Comparison of ENCODE assay signal across 20 cellular contexts in the genomic region with DNA sequence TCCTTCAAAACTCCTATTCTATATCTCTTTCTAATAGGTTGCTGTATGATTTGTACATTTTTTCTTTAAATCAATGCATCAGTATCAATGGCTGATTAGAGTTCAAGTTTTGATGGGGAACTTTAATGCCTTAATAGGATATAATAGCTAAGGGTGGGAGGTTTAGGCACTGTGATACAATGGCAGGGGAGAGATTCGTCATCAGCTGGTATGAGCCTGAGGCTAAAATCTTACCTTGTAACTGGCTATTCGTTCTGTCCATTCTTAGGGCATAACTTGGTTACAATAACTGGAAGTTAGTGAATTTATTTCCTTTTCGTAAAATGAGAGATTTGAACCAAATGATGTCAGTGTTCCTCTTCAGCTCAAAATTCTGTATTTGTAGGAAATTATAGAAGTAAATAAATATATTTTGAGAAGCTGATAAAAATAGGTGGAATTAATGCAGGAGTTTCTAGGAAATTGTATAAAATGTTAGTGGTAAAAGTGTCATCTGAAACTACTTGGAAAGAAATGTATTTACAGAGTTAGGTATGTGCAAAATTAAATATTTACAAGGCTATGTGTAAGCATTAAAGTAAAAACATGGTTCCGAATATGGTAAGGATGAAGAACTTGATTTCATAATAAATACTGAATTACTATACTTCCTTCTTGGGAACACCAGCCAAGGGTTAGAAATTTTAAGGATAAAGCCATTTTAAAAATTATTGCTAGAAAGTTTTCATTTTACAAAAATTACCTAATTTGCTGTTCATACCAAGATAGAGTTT.
"Had no signal": no experiment of that assay in that cellular context is flagged by ENCODE, and none has a peak within 500 bp of the region (broad histone marks: within the 10 kb centered on the region; RNA-seq: fewer than 3 reads in every experiment).

No MANE protein-coding gene starts in this region.

- H3K9me3 ChIP-seq: ascending aorta, esophagus muscularis mucosa, thyroid gland had no signal

- H3K36me3 ChIP-seq: ascending aorta, esophagus muscularis mucosa, thyroid gland had no signal

- H3K4me1 ChIP-seq: ascending aorta, esophagus muscularis mucosa, thyroid gland had no signal

- H3K4me3 ChIP-seq: ascending aorta, esophagus muscularis mucosa, thyroid gland had no signal

- H3K27ac ChIP-seq: ascending aorta, esophagus muscularis mucosa, thyroid gland had no signal

- H3K9me3 Mint-ChIP-seq: activated naive CD4-positive, alpha-beta T cell treated with anti-CD3 and anti-CD28 coated beads, Interleukin-2, amount 50 U/mL, for 24 hours; activated T-cell treated with anti-CD3 and anti-CD28 coated beads, Interleukin-2, amount 50 U/mL, for 4 hours had no signal

- H3K27ac Mint-ChIP-seq: activated naive CD4-positive, alpha-beta T cell treated with anti-CD3 and anti-CD28 coated beads, Interleukin-2, amount 50 U/mL, for 24 hours; natural killer cell treated with Interleukin-12 subunit alpha and Interleukin-12 subunit beta and Interleukin-15 and Interleukin-18, amount 100 ng/mL, for 72 hours had no signal

- H3K4me3 Mint-ChIP-seq: activated naive CD4-positive, alpha-beta T cell treated with anti-CD3 and anti-CD28 coated beads, Interleukin-2, amount 50 U/mL, for 24 hours; activated T-cell treated with anti-CD3 and anti-CD28 coated beads, Interleukin-2, amount 50 U/mL, for 4 hours; natural killer cell treated with Interleukin-12 subunit alpha and Interleukin-12 subunit beta and Interleukin-15 and Interleukin-18, amount 100 ng/mL, for 72 hours had no signal

- H3K27me3 ChIP-seq: ascending aorta, esophagus muscularis mucosa, thyroid gland had no signal

- ATAC-seq: activated CD4-positive, CD25-positive, alpha-beta regulatory T cell treated with anti-CD3 and anti-CD28 coated beads, Interleukin-2, amount 50 U/mL, for 24 hours; activated T-cell treated with anti-CD3 and anti-CD28 coated beads, Interleukin-2, amount 50 U/mL, for 4 hours; left cardiac atrium; natural killer cell treated with Interleukin-12 subunit alpha and Interleukin-12 subunit beta and Interleukin-15 and Interleukin-18, amount 100 ng/mL, for 72 hours had no signal

- DNase-seq: activated CD4-positive, alpha-beta T cell treated with anti-CD3 and anti-CD28 coated beads, Interleukin-2, amount 50 U/mL, for 1 hour; activated CD8-positive, alpha-beta memory T cell treated with anti-CD3 and anti-CD28 coated beads, Interleukin-2, amount 50 U/mL, for 4 hours; activated effector memory CD4-positive, alpha-beta T cell treated with Interleukin-2 at 50 U/mL for 16 hours; activated T-cell treated with anti-CD3 and anti-CD28 coated beads, Interleukin-2, amount 50 U/mL, for 4 hours; cerebellar nuclear complex; cortex of kidney; left cardiac atrium; mesendoderm; retina; stimulated activated CD4-positive, alpha-beta T cell treated with anti-CD3 and anti-CD28 coated beads, Interleukin-12 subunit alpha, Interleukin-12 subunit beta, amount 100 ng/mL, for 4 hours; stimulated activated CD4-positive, alpha-beta T cell treated with anti-CD3 and anti-CD28 coated beads, Interleukin-2, amount 100 ng/mL, for 24 hours; stimulated activated naive CD4-positive, alpha-beta T cell treated with Interleukin-2 at 50 U/mL for 16 hours; T-helper 1 cell; T-helper 9 cell; thyroid gland had no signal
